In the genomic region with DNA sequence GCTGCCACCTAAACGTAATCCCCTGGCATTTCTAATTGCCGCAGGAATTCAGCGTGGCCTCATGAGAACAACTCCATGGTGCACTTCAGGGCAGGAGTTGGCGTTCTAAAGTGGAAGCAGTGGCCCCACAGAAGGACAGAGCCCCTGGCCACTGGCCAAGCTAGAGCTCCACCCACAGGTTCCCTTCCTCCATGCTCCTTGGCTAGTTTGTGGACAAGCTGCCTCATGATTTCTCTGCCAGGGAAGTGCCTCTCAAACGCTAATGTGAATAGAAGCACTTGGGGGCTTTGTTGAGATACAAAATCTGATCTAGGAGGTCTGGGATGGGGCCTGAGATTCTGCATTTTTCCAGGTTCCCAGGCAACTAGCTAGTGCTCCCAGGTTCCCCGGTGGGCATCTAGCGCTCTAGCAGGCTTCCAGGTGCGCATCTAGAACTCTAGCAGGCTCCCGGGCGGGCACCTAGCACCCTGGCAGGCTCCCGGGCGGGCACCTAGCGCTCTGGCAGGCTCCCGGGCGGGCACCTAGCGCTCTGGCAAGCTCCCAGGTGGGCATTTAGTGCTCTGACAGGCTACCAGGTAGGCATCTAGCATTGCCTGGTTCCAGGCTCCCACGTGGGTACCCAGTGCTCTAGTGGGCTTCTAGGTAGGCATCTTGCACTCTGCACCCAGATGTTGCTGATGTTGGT, we compare ENCODE assay signal across 1 cellular context.
TF ChIP-seq lines count a peak whose summit lies in the region.

No MANE protein-coding gene starts in this region.

TF ChIP-seq in GM23338, 12 proteins besides CTCF, POLR2A, EP300 and RAD21 (continued from another document):
- TF ChIP-seq, protein P1, sequence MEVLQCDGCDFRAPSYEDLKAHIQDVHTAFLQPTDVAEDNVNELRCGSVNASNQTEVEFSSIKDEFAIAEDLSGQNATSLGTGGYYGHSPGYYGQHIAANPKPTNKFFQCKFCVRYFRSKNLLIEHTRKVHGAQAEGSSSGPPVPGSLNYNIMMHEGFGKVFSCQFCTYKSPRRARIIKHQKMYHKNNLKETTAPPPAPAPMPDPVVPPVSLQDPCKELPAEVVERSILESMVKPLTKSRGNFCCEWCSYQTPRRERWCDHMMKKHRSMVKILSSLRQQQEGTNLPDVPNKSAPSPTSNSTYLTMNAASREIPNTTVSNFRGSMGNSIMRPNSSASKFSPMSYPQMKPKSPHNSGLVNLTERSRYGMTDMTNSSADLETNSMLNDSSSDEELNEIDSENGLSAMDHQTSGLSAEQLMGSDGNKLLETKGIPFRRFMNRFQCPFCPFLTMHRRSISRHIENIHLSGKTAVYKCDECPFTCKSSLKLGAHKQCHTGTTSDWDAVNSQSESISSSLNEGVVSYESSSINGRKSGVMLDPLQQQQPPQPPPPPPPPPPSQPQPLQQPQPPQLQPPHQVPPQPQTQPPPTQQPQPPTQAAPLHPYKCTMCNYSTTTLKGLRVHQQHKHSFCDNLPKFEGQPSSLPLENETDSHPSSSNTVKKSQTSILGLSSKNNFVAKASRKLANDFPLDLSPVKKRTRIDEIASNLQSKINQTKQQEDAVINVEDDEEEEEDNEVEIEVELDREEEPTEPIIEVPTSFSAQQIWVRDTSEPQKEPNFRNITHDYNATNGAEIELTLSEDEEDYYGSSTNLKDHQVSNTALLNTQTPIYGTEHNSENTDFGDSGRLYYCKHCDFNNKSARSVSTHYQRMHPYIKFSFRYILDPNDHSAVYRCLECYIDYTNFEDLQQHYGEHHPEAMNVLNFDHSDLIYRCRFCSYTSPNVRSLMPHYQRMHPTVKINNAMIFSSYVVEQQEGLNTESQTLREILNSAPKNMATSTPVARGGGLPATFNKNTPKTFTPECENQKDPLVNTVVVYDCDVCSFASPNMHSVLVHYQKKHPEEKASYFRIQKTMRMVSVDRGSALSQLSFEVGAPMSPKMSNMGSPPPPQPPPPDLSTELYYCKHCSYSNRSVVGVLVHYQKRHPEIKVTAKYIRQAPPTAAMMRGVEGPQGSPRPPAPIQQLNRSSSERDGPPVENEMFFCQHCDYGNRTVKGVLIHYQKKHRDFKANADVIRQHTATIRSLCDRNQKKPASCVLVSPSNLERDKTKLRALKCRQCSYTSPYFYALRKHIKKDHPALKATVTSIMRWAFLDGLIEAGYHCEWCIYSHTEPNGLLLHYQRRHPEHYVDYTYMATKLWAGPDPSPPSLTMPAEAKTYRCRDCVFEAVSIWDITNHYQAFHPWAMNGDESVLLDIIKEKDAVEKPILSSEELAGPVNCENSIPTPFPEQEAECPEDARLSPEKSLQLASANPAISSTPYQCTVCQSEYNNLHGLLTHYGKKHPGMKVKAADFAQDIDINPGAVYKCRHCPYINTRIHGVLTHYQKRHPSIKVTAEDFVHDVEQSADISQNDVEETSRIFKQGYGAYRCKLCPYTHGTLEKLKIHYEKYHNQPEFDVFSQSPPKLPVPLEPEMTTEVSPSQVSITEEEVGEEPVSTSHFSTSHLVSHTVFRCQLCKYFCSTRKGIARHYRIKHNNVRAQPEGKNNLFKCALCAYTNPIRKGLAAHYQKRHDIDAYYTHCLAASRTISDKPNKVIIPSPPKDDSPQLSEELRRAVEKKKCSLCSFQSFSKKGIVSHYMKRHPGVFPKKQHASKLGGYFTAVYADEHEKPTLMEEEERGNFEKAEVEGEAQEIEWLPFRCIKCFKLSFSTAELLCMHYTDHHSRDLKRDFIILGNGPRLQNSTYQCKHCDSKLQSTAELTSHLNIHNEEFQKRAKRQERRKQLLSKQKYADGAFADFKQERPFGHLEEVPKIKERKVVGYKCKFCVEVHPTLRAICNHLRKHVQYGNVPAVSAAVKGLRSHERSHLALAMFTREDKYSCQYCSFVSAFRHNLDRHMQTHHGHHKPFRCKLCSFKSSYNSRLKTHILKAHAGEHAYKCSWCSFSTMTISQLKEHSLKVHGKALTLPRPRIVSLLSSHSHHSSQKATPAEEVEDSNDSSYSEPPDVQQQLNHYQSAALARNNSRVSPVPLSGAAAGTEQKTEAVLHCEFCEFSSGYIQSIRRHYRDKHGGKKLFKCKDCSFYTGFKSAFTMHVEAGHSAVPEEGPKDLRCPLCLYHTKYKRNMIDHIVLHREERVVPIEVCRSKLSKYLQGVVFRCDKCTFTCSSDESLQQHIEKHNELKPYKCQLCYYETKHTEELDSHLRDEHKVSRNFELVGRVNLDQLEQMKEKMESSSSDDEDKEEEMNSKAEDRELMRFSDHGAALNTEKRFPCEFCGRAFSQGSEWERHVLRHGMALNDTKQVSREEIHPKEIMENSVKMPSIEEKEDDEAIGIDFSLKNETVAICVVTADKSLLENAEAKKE (CRISPR knock-in tag; IDR thresholded peaks at IDR 0.05), result no peak
- no peak for TF ChIP-seq CREB1 (CRISPR knock-in tag; IDR thresholded peaks at IDR 0.05; ENCODE audit: low read depth)
- TF ChIP-seq ZNF114 (CRISPR knock-in tag; IDR thresholded peaks at IDR 0.05), result no peak
- no peak for TF ChIP-seq ZNF331 (CRISPR knock-in tag; IDR thresholded peaks at IDR 0.05; ENCODE audit: low read depth)
- TF ChIP-seq EZH2phosphoT487 (IDR thresholded peaks at IDR 0.05; ENCODE audit: unreplicated experiment), result no peak
- no peak for TF ChIP-seq POLR2AphosphoS5 (IDR thresholded peaks at IDR 0.05; ENCODE audit: low read depth)
- no peak for TF ChIP-seq STAT1 (IDR thresholded peaks at IDR 0.05; ENCODE audit: unreplicated experiment)
- no peak for TF ChIP-seq EZH2 (IDR thresholded peaks at IDR 0.05; ENCODE audit: low read depth, unreplicated experiment)
